Comparison of ENCODE assay signal across 14 cellular contexts in genomic region chr11:70250876-70251275, GRCh38. TPM values are rescaled to one million over a fixed set of nuclear protein-coding genes. Genes with fewer than 3 reads are reported as not detected.
DNase-seq lines count a peak whose midpoint lies in the region; ATAC-seq and TF ChIP-seq lines count a peak whose summit lies in the region.
"Had no signal": no experiment of that assay in that cellular context is flagged by ENCODE, and none has a peak within 500 bp of the region (broad histone marks: within the 10 kb centered on the region; RNA-seq: fewer than 3 reads in every experiment).

No MANE protein-coding gene starts in this region.

- no peaks in the 10 kb centered on the region for H3K27me3 Mint-ChIP-seq in MCF 10A (ENCODE audit: insufficient read depth, unreplicated experiment)
- H3K27me3 Mint-ChIP-seq: CD4-positive, alpha-beta T cell had no signal

- DNase-seq in breast epithelium (ENCODE audit: low spot score in 2 of 2) (no peak), MCF 10A (ENCODE audit: unreplicated experiment) (no peak), WERI-Rb-1 (peak; percentile 26), left lung (no peak), T-helper 9 cell (no peak)
- DNase-seq: ACHN; Calu3; CD4-positive, alpha-beta T cell; DMS 273 treated with DMSO at 0.1 percent for 48 hours had no signal

- POLR2A ChIA-PET in MCF 10A (lab: Yijun Ruan, JAX), result interaction anchor here (1.1 kb wide), 1 partner anchor 19 kb away, joined by 3 read pairs; the partner anchor contains the start of gene PPFIA1

- H3K4me3 ChIP-seq in breast epithelium (no peak overlapping the region), WERI-Rb-1 (ENCODE audit: low read depth, low read length) (no peak overlapping the region), left lung (no peak overlapping the region)
- H3K4me3 ChIP-seq: GM12878 had no signal

- H3K4me1 ChIP-seq in breast epithelium (peaks cover 0 to 9% of the 10 kb centered on the region in 2 donors), left lung (no peaks in the 10 kb centered on the region)

- TF ChIP-seq CTCF in breast epithelium (IDR thresholded peaks at IDR 0.05) (no peak), MCF 10A (IDR thresholded peaks at IDR 0.05; ENCODE audit: unreplicated experiment) (no peak), WERI-Rb-1 (IDR thresholded peaks at IDR 0.05; ENCODE audit: low read depth, low read length) (0 out of 2 replicates have a peak, but pooled peaks have one; percentile 9), left lung (IDR thresholded peaks at IDR 0.05) (no peak)

- H3K27me3 ChIP-seq in breast epithelium (no peaks in the 10 kb centered on the region), WERI-Rb-1 (ENCODE audit: insufficient read depth, low read depth, severe bottlenecking) (no peaks in the 10 kb centered on the region), left lung (no peaks in the 10 kb centered on the region)

- H3K27ac Mint-ChIP-seq in MCF 10A (ENCODE audit: low read depth, unreplicated experiment), result no peak overlapping the region
- H3K27ac Mint-ChIP-seq: B cell; CD4-positive, alpha-beta T cell had no signal

- CTCF ChIA-PET in MCF 10A (lab: Yijun Ruan, JAX), result no interaction called here

- H3K9me3 Mint-ChIP-seq in MCF 10A (ENCODE audit: unreplicated experiment), result no peaks in the 10 kb centered on the region
- H3K9me3 Mint-ChIP-seq: CD4-positive, alpha-beta T cell had no signal

- intact Hi-C loops in breast epithelium (cut with DNase I; ENCODE audit: low total_unique reads) (loop anchor here (10.0 kb wide), 1 partner anchor 46 kb away; the partner anchor contains the start of gene FADD), MCF 10A (cut with micrococcal nuclease) (no loop called here), left lung (cut with DNase I) (no loop called here)

- H3K36me3 Mint-ChIP-seq in MCF 10A (ENCODE audit: insufficient read depth, unreplicated experiment), result no peaks in the 10 kb centered on the region

- ATAC-seq in left lung, result peak; percentile 60
- ATAC-seq in GM18505 (IDR thresholded peaks at IDR 0.05; ENCODE audit: unreplicated experiment), result no peak
- ATAC-seq in GM19023 (IDR thresholded peaks at IDR 0.05; ENCODE audit: unreplicated experiment), result no peak
- ATAC-seq: GM12878, HCT116 had no signal

- H3K36me3 ChIP-seq in breast epithelium (no peaks in the 10 kb centered on the region), WERI-Rb-1 (no peaks in the 10 kb centered on the region), left lung (no peaks in the 10 kb centered on the region)

- H3K4me1 Mint-ChIP-seq in MCF 10A (ENCODE audit: insufficient read depth, unreplicated experiment), result peaks cover 28% of the 10 kb centered on the region

- TF ChIP-seq POLR2A in breast epithelium (IDR thresholded peaks at IDR 0.05) (no peak), GM18505 (IDR thresholded peaks at IDR 0.05; ENCODE audit: borderline replicate concordance, extremely low read depth, insufficient read depth, insufficient read length) (no peak)

- no peaks in the 10 kb centered on the region for H3K9me3 ChIP-seq in breast epithelium
- H3K9me3 ChIP-seq in WERI-Rb-1 (ENCODE audit: severe bottlenecking), result no peaks in the 10 kb centered on the region
- no peaks in the 10 kb centered on the region for H3K9me3 ChIP-seq in left lung

- no TSS peak for BruUV-seq in MCF 10A (replicated peaks; lab: Mats Ljungman, UMichigan)

- H3K27ac ChIP-seq in breast epithelium, result peak overlapping the region; percentile 89 to 93
- no peak overlapping the region for H3K27ac ChIP-seq in WERI-Rb-1
- no peak overlapping the region for H3K27ac ChIP-seq in left lung

- H3K4me3 Mint-ChIP-seq in MCF 10A (ENCODE audit: unreplicated experiment), result no peak overlapping the region
- H3K4me3 Mint-ChIP-seq: B cell; CD4-positive, alpha-beta T cell had no signal

RNA-seq across cellular contexts. Expression of gene PPFIA1, which starts 19.6 kb away (rescaled TPM):
- 10 to 100 TPM; 52.2 to 80.8 (median 78.0) TPM for total RNA-seq in breast epithelium
- 78.4 and 78.8 TPM in 2 replicates for total RNA-seq in MCF 10A (2022)
- total RNA-seq in left lung, result 10 to 100 TPM; 52.8 to 66.0 TPM

RNA-seq across cellular contexts. Expression of gene FADD, which starts 47.8 kb away (rescaled TPM):
- 10 to 100 TPM; 17.6 to 33.1 (median 30.2) TPM for total RNA-seq in breast epithelium
- 37.1 and 44.1 TPM in 2 replicates for total RNA-seq in MCF 10A (2022)
- total RNA-seq in left lung, result 10 to 100 TPM; 27.4 to 28.4 TPM

Comparison
In these comparisons a context has a peak if more than half of its experiments do, and no peak if none do; other contexts are left out.
1. H3K27ac ChIP-seq: peak in breast epithelium (2 of 2); none in WERI-Rb-1 (single experiment) and left lung (0 of 2).